Comparison of ENCODE assay signal across 9 cellular contexts in genomic region chr9:125700791-125701190, GRCh38. TPM values are rescaled to one million over a fixed set of nuclear protein-coding genes. Genes with fewer than 3 reads are reported as not detected.
A peak's percentile ranks its signal among the peaks of the same experiment; 100 is the strongest.
DNase-seq lines count a peak whose midpoint lies in the region; ATAC-seq lines count a peak whose summit lies in the region.
"Had no signal": no experiment of that assay in that cellular context is flagged by ENCODE, and none has a peak within 500 bp of the region (broad histone marks: within the 10 kb centered on the region; RNA-seq: fewer than 3 reads in every experiment).

No MANE protein-coding gene starts in this region.

- DNase-seq in activated T-cell treated with anti-CD3 and anti-CD28 coated beads for 24 hours (ENCODE audit: low read depth) (peak; percentile 26), SIG-M5 (lab: John Stamatoyannopoulos, UW) (no peak), left cardiac atrium (no peak), NCI-H2029 treated with DMSO at 0.1 percent for 48 hours (lab: John Stamatoyannopoulos, UW) (no peak)
- DNase-seq in activated T-cell treated with anti-CD3 and anti-CD28 coated beads, Interleukin-2, amount 50 U/mL, for 1 hour, result no peak
- DNase-seq in activated T-cell treated with anti-CD3 and anti-CD28 coated beads, Interleukin-2, amount 50 U/mL, for 4 hours, result no peak
- peak; percentile 58 for DNase-seq in stimulated activated CD4-positive, alpha-beta T cell treated with anti-CD3 and anti-CD28 coated beads, Interleukin-4, amount 100 ng/mL, for 24 hours
- DNase-seq: DND-41 had no signal

- H3K4me1 Mint-ChIP-seq in activated T-cell treated with anti-CD3 and anti-CD28 coated beads, Interleukin-2, amount 50 U/mL, for 4 hours (ENCODE audit: low read depth), result peaks cover 61% of the 10 kb centered on the region

- intact Hi-C loops in left cardiac atrium (cut with DNase I), result no loop called here

- H3K4me3 Mint-ChIP-seq in activated T-cell treated with anti-CD3 and anti-CD28 coated beads, Interleukin-2, amount 50 U/mL, for 4 hours, result peak overlapping the region; percentile 7

- no peaks in the 10 kb centered on the region for H3K27me3 Mint-ChIP-seq in activated T-cell treated with anti-CD3 and anti-CD28 coated beads, Interleukin-2, amount 50 U/mL, for 4 hours (ENCODE audit: low read depth)

- H3K36me3 Mint-ChIP-seq in activated T-cell treated with anti-CD3 and anti-CD28 coated beads, Interleukin-2, amount 50 U/mL, for 4 hours (ENCODE audit: insufficient read depth), result peaks cover 17% of the 10 kb centered on the region

- ATAC-seq in HG03045 (IDR thresholded peaks at IDR 0.05; ENCODE audit: unreplicated experiment) (peak; percentile 74), left cardiac atrium (no peak)
- peak; percentile 91 to 94 for ATAC-seq in activated T-cell treated with anti-CD3 and anti-CD28 coated beads, Interleukin-2, amount 50 U/mL, for 4 hours

- no peaks in the 10 kb centered on the region for H3K9me3 Mint-ChIP-seq in activated T-cell treated with anti-CD3 and anti-CD28 coated beads, Interleukin-2, amount 50 U/mL, for 4 hours

RNA-seq across cellular contexts. Expression of gene MAPKAP1, which starts 6.2 kb away (rescaled TPM):
- total RNA-seq in activated T-cell treated with anti-CD3 and anti-CD28 coated beads, Interleukin-2, amount 50 U/mL, for 4 hours, result 100 to 1,000 TPM in 2 of 3 donors, 10 to 100 TPM in 1; 89.8 to 108 (median 107) TPM
- 10 to 100 TPM; 98.0 to 98.4 TPM for total RNA-seq in left cardiac atrium

RNA-seq across cellular contexts. Expression of gene PBX3, which starts 46.4 kb away (rescaled TPM):
- total RNA-seq in activated T-cell treated with anti-CD3 and anti-CD28 coated beads, Interleukin-2, amount 50 U/mL, for 4 hours, result 10 to 100 TPM; 13.0 to 24.4 (median 16.7) TPM
- total RNA-seq in left cardiac atrium, result 10 to 100 TPM; 54.8 to 65.3 TPM

Comparison
In these comparisons a context has a peak if more than half of its experiments do, and no peak if none do; other contexts are left out.
1. DNase-seq: peak in activated T-cell treated with anti-CD3 and anti-CD28 coated beads for 24 hours (single experiment) and stimulated activated CD4-positive, alpha-beta T cell treated with anti-CD3 and anti-CD28 coated beads, Interleukin-4, amount 100 ng/mL, for 24 hours (single experiment); none in activated T-cell treated with anti-CD3 and anti-CD28 coated beads, Interleukin-2, amount 50 U/mL, for 1 hour (single experiment), activated T-cell treated with anti-CD3 and anti-CD28 coated beads, Interleukin-2, amount 50 U/mL, for 4 hours (single experiment), SIG-M5 (single experiment), left cardiac atrium (single experiment) and NCI-H2029 treated with DMSO at 0.1 percent for 48 hours (single experiment).
2. ATAC-seq: peak in HG03045 (single experiment) and activated T-cell treated with anti-CD3 and anti-CD28 coated beads, Interleukin-2, amount 50 U/mL, for 4 hours (2 of 2); none in left cardiac atrium (0 of 2).